Comparison of ENCODE assay signal across 9 cellular contexts in the genomic region with DNA sequence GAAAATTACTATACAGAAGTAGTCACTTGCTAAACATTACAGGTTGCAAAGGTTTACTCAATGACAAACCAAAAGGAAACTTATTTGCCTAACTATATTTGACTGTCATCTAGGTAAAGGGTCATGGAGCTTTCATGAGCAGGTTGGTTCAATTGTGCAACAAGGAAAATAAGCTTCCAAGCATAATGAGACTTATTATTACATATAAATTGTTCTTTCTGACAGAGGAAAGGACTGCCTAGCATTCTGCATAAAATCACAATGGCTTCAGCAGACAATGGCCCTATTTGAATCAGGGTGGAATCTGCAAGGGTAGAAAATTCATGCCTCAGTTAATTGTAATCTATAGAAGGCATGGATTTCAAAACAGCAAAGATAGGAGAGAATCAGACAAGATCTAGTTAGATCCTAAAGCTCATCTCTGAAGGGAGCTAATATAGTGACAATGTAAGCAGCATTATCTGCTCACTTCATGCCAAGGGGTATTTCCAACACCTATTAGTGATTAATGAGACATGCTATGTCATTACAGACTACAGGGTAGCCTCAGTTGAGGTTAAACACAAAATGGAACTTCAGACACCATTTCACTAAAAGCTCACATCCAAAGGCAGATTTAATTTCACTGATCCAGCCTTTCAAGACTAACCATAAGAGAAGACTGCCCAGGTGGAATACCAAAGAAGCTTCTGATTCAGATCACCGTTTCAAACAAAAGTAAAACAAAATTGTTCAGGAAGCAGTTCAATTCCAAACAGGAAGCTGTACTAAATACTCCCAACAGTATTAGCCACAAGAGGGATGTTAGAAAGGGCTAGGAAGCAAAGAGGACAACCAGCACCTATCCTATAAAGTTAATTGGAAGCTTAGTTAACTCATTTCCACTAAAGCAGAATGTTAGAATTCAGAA. TPM values are rescaled to one million over a fixed set of nuclear protein-coding genes. Genes with fewer than 3 reads are reported as not detected.
DNase-seq lines count a peak whose midpoint lies in the region; ATAC-seq, FAIRE-seq and TF ChIP-seq lines count a peak whose summit lies in the region.
"Had no signal": no experiment of that assay in that cellular context is flagged by ENCODE, and none has a peak within 500 bp of the region (broad histone marks: within the 10 kb centered on the region; RNA-seq: fewer than 3 reads in every experiment).

No MANE protein-coding gene starts in this region.

- H3K9me3 Mint-ChIP-seq in endodermal cell: no peaks in the 10 kb centered on the region
- H3K9me3 Mint-ChIP-seq: T-cell had no signal

- in situ Hi-C loops in ACHN (cut with HindIII; ENCODE audit: low pct_ligation_motif_present, low pct_unique_long_range_greater_than_20kb, low sequenced_read_pairs): no loop called here

- ATAC-seq in GM18909 (IDR thresholded peaks at IDR 0.05; ENCODE audit: poor library complexity, unreplicated experiment): peak; percentile 74
- ATAC-seq in HG03460 (IDR thresholded peaks at IDR 0.05; ENCODE audit: unreplicated experiment): peak; percentile 67
- ATAC-seq in GM21786 (IDR thresholded peaks at IDR 0.05; ENCODE audit: unreplicated experiment): no peak

- H3K4me1 Mint-ChIP-seq in endodermal cell: peaks cover 17% of the 10 kb centered on the region

- no peaks in the 10 kb centered on the region for H3K27me3 ChIP-seq in endodermal cell (ENCODE audit: control insufficient read depth, insufficient read depth, low read length, poor library complexity, severe bottlenecking)
- H3K27me3 ChIP-seq in small intestine (ENCODE audit: control insufficient read depth in 2 of 2, insufficient read depth in 2 of 2, low read length in 2 of 2): no peaks in the 10 kb centered on the region

- H3K36me3 ChIP-seq in endodermal cell (ENCODE audit: control insufficient read depth, insufficient read depth, low read length) (peaks cover 13% of the 10 kb centered on the region), small intestine (ENCODE audit: control insufficient read depth in 2 of 2, insufficient read depth in 2 of 2, low read length in 2 of 2) (no peaks in the 10 kb centered on the region)

- peaks cover 6% of the 10 kb centered on the region for H3K4me1 ChIP-seq in endodermal cell (ENCODE audit: control insufficient read depth, insufficient read depth, low read length)
- H3K4me1 ChIP-seq in small intestine (ENCODE audit: control insufficient read depth in 2 of 2, insufficient read depth in 1 of 2, low read depth in 1 of 2, low read length in 1 of 2): peaks cover 9 to 11% of the 10 kb centered on the region in 2 donors

- H3K4me3 ChIP-seq in endodermal cell (ENCODE audit: low read length): no peak overlapping the region
- no peak overlapping the region for H3K4me3 ChIP-seq in small intestine (ENCODE audit: low read depth in 1 of 2, low read length in 2 of 2)

- H3K27ac ChIP-seq in endodermal cell (ENCODE audit: low read depth, low read length) (no peak overlapping the region), small intestine (ENCODE audit: low read depth in 1 of 2, low read length in 1 of 2) (no peak overlapping the region)

- no peak overlapping the region for H3K9ac ChIP-seq in endodermal cell (ENCODE audit: extremely low read depth, low read length, poor library complexity, severe bottlenecking)

- no peak for DNase-seq in endodermal cell
- peak; percentile 30 for DNase-seq in small intestine
- no peak for DNase-seq in C1 segment of cervical spinal cord (lab: John Stamatoyannopoulos, UW)
- no peak for DNase-seq in ACHN
- DNase-seq: caudate nucleus, T-cell had no signal

- TF ChIP-seq CTCF in endodermal cell (conservative IDR thresholded peaks at IDR 0.05): no peak

- H3K9me3 ChIP-seq in endodermal cell (ENCODE audit: control insufficient read depth, low read length): peaks cover 5% of the 10 kb centered on the region
- no peaks in the 10 kb centered on the region for H3K9me3 ChIP-seq in small intestine (ENCODE audit: control insufficient read depth, low read depth)

- WGBS in endodermal cell (ENCODE audit: insufficient coverage in 1 of 2, insufficient read length in 1 of 2), 2 experiments: 86% methylated on average over 1 of the region's 1 CpG; no CpG with 5 or more reads in 1 of the 2 experiments
- WGBS in small intestine, 3 donors: 5 to 19% (median 9%) methylated on average over 1 of the region's 1 CpG

- peak overlapping the region; percentile 69 for H3K27ac Mint-ChIP-seq in endodermal cell

- no peaks in the 10 kb centered on the region for H3K27me3 Mint-ChIP-seq in endodermal cell (ENCODE audit: insufficient read depth)
- H3K27me3 Mint-ChIP-seq: T-cell had no signal

- FAIRE-seq in small intestine (lab: Jason Lieb, UNC): no peak

- H3K36me3 Mint-ChIP-seq in endodermal cell (ENCODE audit: low read depth): peaks cover 17% of the 10 kb centered on the region

- H3K4me3 Mint-ChIP-seq in endodermal cell: no peak overlapping the region

RNA-seq across cellular contexts. Expression of a gene that starts 8.5 kb away (rescaled TPM):
- 10 to 100 TPM; 90.2 to 95.5 TPM for total RNA-seq in endodermal cell
- 85.0 TPM for polyA plus RNA-seq in endodermal cell (2013, experiment 1 of 2)
- 80.5 TPM for polyA plus RNA-seq in endodermal cell (2013, experiment 2 of 2)
- 10 to 100 TPM; 47.1 to 66.4 (median 64.3) TPM for polyA plus RNA-seq in small intestine

RNA-seq across cellular contexts. Expression of a gene that starts 39.6 kb away (rescaled TPM):
- total RNA-seq in endodermal cell: 10 to 100 TPM; 40.4 to 45.2 TPM
- polyA plus RNA-seq in endodermal cell (2013, experiment 1 of 2): 36.8 TPM
- polyA plus RNA-seq in endodermal cell (2013, experiment 2 of 2): 31.5 TPM
- polyA plus RNA-seq in small intestine: 10 to 100 TPM; 32.0 to 36.6 (median 33.2) TPM
